ENCODE assay signal across 15 cellular contexts in the genomic region with DNA sequence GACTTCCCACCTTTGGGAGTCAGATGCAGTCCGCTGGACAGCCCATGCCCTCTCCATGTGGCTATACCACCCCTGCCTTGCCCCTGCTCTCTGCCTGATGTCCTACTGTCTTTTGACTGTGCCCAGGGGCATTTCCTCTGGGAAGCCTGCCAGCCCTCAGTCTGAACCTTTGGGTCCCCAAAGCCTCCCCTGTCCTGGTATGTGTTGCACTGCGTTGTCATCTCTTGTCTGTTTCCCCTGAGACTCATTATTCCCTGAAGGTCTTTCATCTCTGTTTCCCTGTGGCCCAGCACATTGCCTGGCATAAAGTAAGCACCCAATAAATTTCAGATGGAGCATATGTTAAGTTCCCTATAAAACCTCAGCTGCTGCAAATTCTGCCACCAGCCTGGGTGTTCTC.
"Had no signal": no experiment of that assay in that cellular context is flagged by ENCODE, and none has a peak within 500 bp of the region (broad histone marks: within the 10 kb centered on the region; RNA-seq: fewer than 3 reads in every experiment).

No MANE protein-coding gene starts in this region.

- H3K36me3 ChIP-seq: tibial nerve had no signal

- H3K9me3 ChIP-seq: lower lobe of right lung, neutrophil, tibial nerve had no signal

- H3K27me3 ChIP-seq: neutrophil, tibial nerve had no signal

- H3K4me3 ChIP-seq: lower lobe of right lung, skin epidermis, tibial nerve had no signal

- FAIRE-seq: endothelial cell of umbilical vein had no signal

- ATAC-seq: activated CD8-positive, alpha-beta memory T cell treated with anti-CD3 and anti-CD28 coated beads, Interleukin-2, amount 10 ng/mL, durations not matched to agents 7 days and 5 days; activated T-cell treated with anti-CD3 and anti-CD28 coated beads, Interleukin-2, amount 50 U/mL, for 4 hours; lower lobe of right lung had no signal

- H3K27ac ChIP-seq: lower lobe of right lung, neutrophil, tibial nerve had no signal

- DNase-seq: activated CD4-positive, alpha-beta T cell treated with anti-CD3 and anti-CD28 coated beads for 1 hour; activated CD4-positive, alpha-beta T cell treated with anti-CD3 and anti-CD28 coated beads, Interleukin-2, amount 50 U/mL, for 48 hours; activated CD8-positive, alpha-beta memory T cell treated with anti-CD3 and anti-CD28 coated beads, Interleukin-2, amount 10 ng/mL, durations not matched to agents 7 days and 5 days; activated gamma-delta T cell; activated naive CD8-positive, alpha-beta T cell treated with anti-CD3 and anti-CD28 coated beads for 36 hours; activated T-cell treated with anti-CD3 and anti-CD28 coated beads, Interleukin-2, amount 50 U/mL, for 4 hours; hippocampal formation; lower lobe of right lung; midbrain; naive B cell; T-helper 9 cell had no signal
